ENCODE assay signal across 8 cellular contexts in genomic region chr4:20418865-20419451, GRCh38.
DNase-seq lines count a peak whose midpoint lies in the region; ATAC-seq and TF ChIP-seq lines count a peak whose summit lies in the region.

No MANE protein-coding gene starts in this region.

- 22% methylated on average over 4 of the region's 4 CpGs for WGBS in SK-N-SH (ENCODE audit: low lambda C conversion rate)
- WGBS in lower leg skin, 2 donors: 12 to 15% methylated on average over 4 of the region's 4 CpGs

- H3K4me3 Mint-ChIP-seq in naive thymus-derived CD8-positive, alpha-beta T cell: peak overlapping the region in 9 of 10 donors; percentile 38 to 69 (median 55)

- no peak for TF ChIP-seq EP300 in SK-N-SH (IDR thresholded peaks at IDR 0.05; ENCODE audit: borderline replicate concordance in 1 of 2, low read depth in 1 of 2, low read length in 1 of 2)

- peak overlapping the region in 4 of 10 donors; percentile 6 to 65 (median 22) for H3K27ac Mint-ChIP-seq in naive thymus-derived CD8-positive, alpha-beta T cell

- H3K4me3 ChIP-seq in SK-N-SH (ENCODE audit: low read depth in 2 of 2, low read length in 1 of 2) (peak overlapping the region; percentile 18 to 25; a peak in 1 of 4 replicates), epithelial cell of esophagus (ENCODE audit: low read length) (no peak overlapping the region), lower leg skin (ENCODE audit: low read depth, poor library complexity, severe bottlenecking) (no peak overlapping the region)

- H3K9me3 Mint-ChIP-seq in naive thymus-derived CD8-positive, alpha-beta T cell: no peaks in the 10 kb centered on the region

- H4K20me1 ChIP-seq in SK-N-SH (ENCODE audit: insufficient read depth): peaks cover 5% of the 10 kb centered on the region; the same call in 1 of the 2 replicates

- CTCF ChIA-PET in SK-N-SH (lab: Yijun Ruan, JAX): interaction anchor here (0.6 to 1.0 kb wide), 5 partner anchors 24 to 684 kb away, joined by 3 to 7 read pairs (median 3); no protein-coding TSS in a partner anchor

- H3K4me2 ChIP-seq in SK-N-SH: peak overlapping the region; percentile 31; the same call in 1 of the 2 replicates

- ATAC-seq in GM21515 (IDR thresholded peaks at IDR 0.05; ENCODE audit: unreplicated experiment): peak; percentile 98
- peak; percentile 69 to 70 for ATAC-seq in naive thymus-derived CD8-positive, alpha-beta T cell

- peaks cover 23% of the 10 kb centered on the region for H3K79me2 ChIP-seq in SK-N-SH (ENCODE audit: insufficient read depth)

- H3K9me2 ChIP-seq in SK-N-SH: no peaks in the 10 kb centered on the region

- DNase-seq in NOMO-1 treated with DMSO at 0.1 percent for 48 hours (lab: John Stamatoyannopoulos, UW; ENCODE audit: unreplicated experiment): peak; percentile 71
- DNase-seq in NOMO-1 treated with dmso at 0.1 percent for 144 hours (lab: John Stamatoyannopoulos, UW; ENCODE audit: unreplicated experiment): no peak
- peak; percentile 51 for DNase-seq in HT-29 (ENCODE audit: low spot score)
- DNase-seq in SK-N-SH: peak; percentile 27
- DNase-seq in epithelial cell of esophagus (ENCODE audit: low read depth): peak; percentile 72
- DNase-seq in naive thymus-derived CD8-positive, alpha-beta T cell: peak in 3 of 10 donors; percentile 19 to 41 (median 29)
- no peak for DNase-seq in lower leg skin (ENCODE audit: low spot score in 2 of 2)

- peak overlapping the region; percentile 10; the same call in 1 of the 2 replicates for H2AFZ ChIP-seq in SK-N-SH (ENCODE audit: low read depth)

- no peaks in the 10 kb centered on the region for H3K36me3 Mint-ChIP-seq in naive thymus-derived CD8-positive, alpha-beta T cell

- peaks cover 0 to 20% of the 10 kb centered on the region in 2 experiments; a peak in 3 of 4 replicates for H3K4me1 ChIP-seq in SK-N-SH (ENCODE audit: control insufficient read depth in 1 of 2, insufficient read depth in 2 of 2, low read depth in 1 of 2, low read length in 1 of 2)

- H3K27me3 ChIP-seq in SK-N-SH (ENCODE audit: insufficient read depth): no peaks in the 10 kb centered on the region

- peaks cover 0 to 19% (median 5%) of the 10 kb centered on the region in 5 donors for H3K27me3 Mint-ChIP-seq in naive thymus-derived CD8-positive, alpha-beta T cell

- peak; percentile 78 for TF ChIP-seq RAD21 in SK-N-SH (IDR thresholded peaks at IDR 0.05; ENCODE audit: low read length)

- no peak overlapping the region; the same call in 1 of the 2 replicates for H3K9ac ChIP-seq in SK-N-SH

- intact Hi-C loops in lower leg skin (cut with DNase I; ENCODE audit: low total_unique reads): no loop called here

- POLR2A ChIA-PET in SK-N-SH (lab: Yijun Ruan, JAX): no interaction called here
- POLR2A ChIA-PET in naive thymus-derived CD8-positive, alpha-beta T cell (lab: Charles Lee): no interaction called here

- TF ChIP-seq POLR2A in lower leg skin (IDR thresholded peaks at IDR 0.05): no peak

- no peaks in the 10 kb centered on the region for H3K9me3 ChIP-seq in SK-N-SH

- TF ChIP-seq CTCF in SK-N-SH (IDR thresholded peaks at IDR 0.05) (peak; percentile 73), epithelial cell of esophagus (IDR thresholded peaks at IDR 0.05; ENCODE audit: insufficient read depth, low read depth, low read length, missing control alignments) (peak; percentile 58), lower leg skin (IDR thresholded peaks at IDR 0.05) (no peak)

- no peak overlapping the region for H3K27ac ChIP-seq in SK-N-SH (ENCODE audit: low read depth in 2 of 2, low read length in 1 of 2)

- no peaks in the 10 kb centered on the region for H3F3A ChIP-seq in SK-N-SH (replicated peaks; ENCODE audit: insufficient read depth)

- H3K36me3 ChIP-seq in SK-N-SH (replicated peaks in 1 of 2; ENCODE audit: control insufficient read depth in 1 of 2, insufficient read depth in 2 of 2, low read length in 1 of 2): no peaks in the 10 kb centered on the region

- H3K4me1 Mint-ChIP-seq in naive thymus-derived CD8-positive, alpha-beta T cell: peaks cover 0 to 6% (median 4%) of the 10 kb centered on the region in 4 donors

TF ChIP-seq in SK-N-SH, 30 proteins besides CTCF, POLR2A, EP300 and RAD21:
- TF ChIP-seq JUND (IDR thresholded peaks at IDR 0.05) (no peak), RCOR1 (IDR thresholded peaks at IDR 0.05; ENCODE audit: low read length) (0 out of 2 replicates have a peak, but pooled peaks have one; percentile 9), ELF1 (IDR thresholded peaks at IDR 0.05) (no peak), SMC3 (IDR thresholded peaks at IDR 0.05; ENCODE audit: low read depth, low read length) (peak; percentile 73), YY1 (IDR thresholded peaks at IDR 0.05; ENCODE audit: low read depth) (no peak), USF2 (IDR thresholded peaks at IDR 0.05; ENCODE audit: borderline replicate concordance, low read depth, low read length) (no peak), FOXM1 (IDR thresholded peaks at IDR 0.05; ENCODE audit: low read depth) (no peak)
TF ChIP-seq in SK-N-SH: peak in this region for 2.

Comparison
In these comparisons a context has a peak if more than half of its experiments do, and no peak if none do; other contexts are left out.
1. DNase-seq: peak in NOMO-1 treated with DMSO at 0.1 percent for 48 hours (single experiment), HT-29 (single experiment), SK-N-SH (single experiment) and epithelial cell of esophagus (single experiment); none in NOMO-1 treated with dmso at 0.1 percent for 144 hours (single experiment) and lower leg skin (0 of 2).
2. H3K4me3 ChIP-seq: peak in SK-N-SH (2 of 2); none in epithelial cell of esophagus (single experiment) and lower leg skin (single experiment).
3. CTCF ChIP-seq: peak in SK-N-SH (single experiment) and epithelial cell of esophagus (single experiment); none in lower leg skin (0 of 3).